8 cellular contexts compared by ENCODE assay signal in genomic region chr10:62242965-62243646, GRCh38. TPM values are rescaled to one million over a fixed set of nuclear protein-coding genes. Genes with fewer than 3 reads are reported as not detected.
DNase-seq lines count a peak whose midpoint lies in the region; ATAC-seq and TF ChIP-seq lines count a peak whose summit lies in the region.
"Not testable (repeated sequence)": the region's sequence is repeated elsewhere in the genome, so short reads cannot be mapped to it uniquely, and the experiment has no call there.

No MANE protein-coding gene starts in this region.

- BruUV-seq in A673 (replicated peaks; lab: Mats Ljungman, UMichigan): not testable (repeated sequence)

- not testable (repeated sequence) for H3K4me3 Mint-ChIP-seq in activated naive CD8-positive, alpha-beta T cell treated with anti-CD3 and anti-CD28 coated beads for 36 hours
- peak overlapping the region; percentile 85 for H3K4me3 Mint-ChIP-seq in natural killer cell treated with Interleukin-12 subunit alpha and Interleukin-12 subunit beta and Interleukin-15 and Interleukin-18, amount 100 ng/mL, for 72 hours

- not testable (repeated sequence) for H3K9me3 Mint-ChIP-seq in activated naive CD8-positive, alpha-beta T cell treated with anti-CD3 and anti-CD28 coated beads for 36 hours; natural killer cell treated with Interleukin-12 subunit alpha and Interleukin-12 subunit beta and Interleukin-15 and Interleukin-18, amount 100 ng/mL, for 72 hours

- peaks cover 63% of the 10 kb centered on the region for H3K4me1 ChIP-seq in A673 (ENCODE audit: insufficient read depth, low read length, poor library complexity, severe bottlenecking)

- CTCF ChIA-PET in A673 (lab: Charles Lee): not testable (repeated sequence)

- TF ChIP-seq CTCF in A673 (conservative IDR thresholded peaks at IDR 0.05; ENCODE audit: low read depth, low read length): not testable (repeated sequence)

- peak overlapping the region; percentile 29 for H3K4me3 ChIP-seq in A673 (ENCODE audit: low read depth, low read length, poor library complexity, severe bottlenecking)

- POLR2A ChIA-PET in A673 (lab: Charles Lee; ENCODE audit: low non-redundant PET): interaction anchor here (0.5 to 0.6 kb wide), 2 partner anchors 22 to 204 kb away, joined by 3 to 5 read pairs; no protein-coding TSS in a partner anchor

- not testable (repeated sequence) for H3K27me3 ChIP-seq in A673 (replicated peaks; ENCODE audit: insufficient read depth, low read depth, low read length, poor library complexity)

- DNase-seq in A673 (ENCODE audit: low spot score) (peak; percentile 72), HCEC 1CT (peak; percentile 98), RPMI7951 (ENCODE audit: low read depth) (peak; percentile 91), foreskin melanocyte (peak; percentile 86)
- DNase-seq in activated naive CD8-positive, alpha-beta T cell treated with anti-CD3 and anti-CD28 coated beads for 36 hours: not testable (repeated sequence)
- peak; percentile 62 for DNase-seq in natural killer cell treated with Interleukin-12 subunit alpha and Interleukin-12 subunit beta and Interleukin-15 and Interleukin-18, amount 100 ng/mL, for 72 hours (ENCODE audit: low spot score)

- intact Hi-C loops in A673 (cut with micrococcal nuclease; ENCODE audit: unreplicated experiment): loop anchor here (10.0 kb wide), 1 partner anchor 1428 kb away; no protein-coding TSS in a partner anchor

- H3K27ac Mint-ChIP-seq in activated naive CD8-positive, alpha-beta T cell treated with anti-CD3 and anti-CD28 coated beads for 36 hours: peak overlapping the region; percentile 75
- H3K27ac Mint-ChIP-seq in natural killer cell treated with Interleukin-12 subunit alpha and Interleukin-12 subunit beta and Interleukin-15 and Interleukin-18, amount 100 ng/mL, for 72 hours: peak overlapping the region; percentile 87 to 95

- ATAC-seq in GM18505 (IDR thresholded peaks at IDR 0.05; ENCODE audit: unreplicated experiment) (peak; percentile 81), HG03558 (IDR thresholded peaks at IDR 0.05; ENCODE audit: extremely low read depth, unreplicated experiment) (peak; percentile 83)
- ATAC-seq in natural killer cell treated with Interleukin-12 subunit alpha and Interleukin-12 subunit beta and Interleukin-15 and Interleukin-18, amount 100 ng/mL, for 72 hours: peak; percentile 86 to 90

- not testable (repeated sequence) for H3K27me3 Mint-ChIP-seq in activated naive CD8-positive, alpha-beta T cell treated with anti-CD3 and anti-CD28 coated beads for 36 hours; natural killer cell treated with Interleukin-12 subunit alpha and Interleukin-12 subunit beta and Interleukin-15 and Interleukin-18, amount 100 ng/mL, for 72 hours

- not testable (repeated sequence) for TF ChIP-seq POLR2A in GM18505 (IDR thresholded peaks at IDR 0.05; ENCODE audit: borderline replicate concordance, extremely low read depth, insufficient read depth, insufficient read length)

- H3K36me3 Mint-ChIP-seq in activated naive CD8-positive, alpha-beta T cell treated with anti-CD3 and anti-CD28 coated beads for 36 hours; natural killer cell treated with Interleukin-12 subunit alpha and Interleukin-12 subunit beta and Interleukin-15 and Interleukin-18, amount 100 ng/mL, for 72 hours: not testable (repeated sequence)

- not testable (repeated sequence) for H3K36me3 ChIP-seq in A673 (ENCODE audit: insufficient read depth, low read length, poor library complexity, severe bottlenecking)

- peaks cover 27% of the 10 kb centered on the region for H3K4me1 Mint-ChIP-seq in activated naive CD8-positive, alpha-beta T cell treated with anti-CD3 and anti-CD28 coated beads for 36 hours
- peaks cover 18 to 22% of the 10 kb centered on the region in 2 donors for H3K4me1 Mint-ChIP-seq in natural killer cell treated with Interleukin-12 subunit alpha and Interleukin-12 subunit beta and Interleukin-15 and Interleukin-18, amount 100 ng/mL, for 72 hours (ENCODE audit: low read depth in 2 of 2)

- not testable (repeated sequence) for H3K9me3 ChIP-seq in A673 (ENCODE audit: low read depth, low read length, poor library complexity, severe bottlenecking)

- H3K27ac ChIP-seq in A673 (ENCODE audit: low read depth, low read length, poor library complexity, severe bottlenecking): peak overlapping the region; percentile 68

RNA-seq across cellular contexts. Expression of gene RTKN2, which starts 25.5 kb away (rescaled TPM):
- total RNA-seq in A673 (2021): 21.9 and 22.3 TPM in 2 replicates
- 9.9 and 11.4 TPM in 2 replicates for total RNA-seq in RPMI7951 (2014; rRNA removed; shearing (Covaris generic))
- total RNA-seq in activated naive CD8-positive, alpha-beta T cell treated with anti-CD3 and anti-CD28 coated beads for 36 hours: 1 to 10 TPM; 1.1 to 1.2 TPM
- 1 to 10 TPM in 1 of 2 donors, under 1 TPM in 1; 0.98 to 1.2 TPM for total RNA-seq in natural killer cell treated with Interleukin-12 subunit alpha and Interleukin-12 subunit beta and Interleukin-15 and Interleukin-18, amount 100 ng/mL, for 72 hours
